ENCODE assay signal across 16 cellular contexts in the genomic region with DNA sequence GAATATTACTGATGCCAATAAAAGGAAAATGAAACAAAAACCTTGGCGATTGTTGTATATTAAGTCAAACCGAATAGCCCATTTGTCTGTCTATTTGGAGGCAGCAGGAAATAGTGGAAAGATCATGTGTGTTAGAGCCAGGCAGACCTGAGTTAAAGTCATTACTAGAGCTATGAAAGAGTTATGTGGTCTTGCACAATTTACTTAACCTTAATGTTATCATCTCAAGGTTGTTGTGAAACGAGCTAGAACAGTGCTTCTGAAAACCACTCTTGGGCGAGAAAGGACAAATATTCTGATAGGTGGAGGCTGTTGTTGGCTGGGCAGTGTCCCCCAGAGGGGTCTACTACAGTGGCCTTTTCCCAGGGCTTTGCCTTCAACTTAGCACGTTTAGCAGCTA.
A peak's percentile ranks its signal among the peaks of the same experiment; 100 is the strongest.
DNase-seq lines count a peak whose midpoint lies in the region; ATAC-seq and TF ChIP-seq lines count a peak whose summit lies in the region.
"Had no signal": no experiment of that assay in that cellular context is flagged by ENCODE, and none has a peak within 500 bp of the region (broad histone marks: within the 10 kb centered on the region; RNA-seq: fewer than 3 reads in every experiment).

No MANE protein-coding gene starts in this region.

- CTCF ChIA-PET in activated CD4-positive, alpha-beta memory T cell treated with anti-CD3 and anti-CD28 coated beads for 36 hours (lab: Charles Lee), result interaction anchor here (1.3 kb wide), 1 partner anchor 13 kb away, joined by 3 read pairs; no protein-coding TSS in a partner anchor

- H3K4me3 ChIP-seq in right atrium auricular region, result no peak overlapping the region
- H3K4me3 ChIP-seq in OCI-LY1 (ENCODE audit: low read depth, low read length, poor library complexity, severe bottlenecking), result no peak overlapping the region
- H3K4me3 ChIP-seq in fibroblast of pulmonary artery (replicated peaks; ENCODE audit: low read depth, low read length), result no peak overlapping the region
- H3K4me3 ChIP-seq in subcutaneous abdominal adipose tissue (ENCODE audit: low read depth in 1 of 5, low read length in 5 of 5), result no peak overlapping the region

- H3K9ac ChIP-seq in OCI-LY1 (ENCODE audit: low read length) (peak overlapping the region; percentile 11; the same call in 1 of the 2 replicates), subcutaneous abdominal adipose tissue (ENCODE audit: low read length in 5 of 5) (peak overlapping the region in 1 of 5 donors; percentile 17)

- H3K9me3 Mint-ChIP-seq in activated CD4-positive, alpha-beta memory T cell treated with anti-CD3 and anti-CD28 coated beads for 36 hours, result no peaks in the 10 kb centered on the region
- H3K9me3 Mint-ChIP-seq: activated T-helper 2 cell treated with anti-CD3 and anti-CD28 coated beads, Interferon-gamma antibody, Interleukin-2, Interleukin-4, amounts not matched to agents 10 μg/mL and 5 μg/mL and 100 μg/mL, durations not matched to agents 14 hours and 24 hours and 36 hours; endodermal cell had no signal

- H3K27me3 ChIP-seq in right atrium auricular region (no peaks in the 10 kb centered on the region), OCI-LY1 (ENCODE audit: insufficient read depth, low read length) (no peaks in the 10 kb centered on the region), subcutaneous abdominal adipose tissue (ENCODE audit: control insufficient read depth in 5 of 5, insufficient read depth in 4 of 5, low read length in 5 of 5) (no peaks in the 10 kb centered on the region)

- ATAC-seq in Right ventricle myocardium inferior (peak; percentile 67), HG03571 (IDR thresholded peaks at IDR 0.05; ENCODE audit: unreplicated experiment) (no peak)
- ATAC-seq: left colon had no signal

- H3K27ac ChIP-seq in right atrium auricular region, result peak overlapping the region in 1 of 2 donors; percentile 18
- H3K27ac ChIP-seq in OCI-LY1 (ENCODE audit: low read depth, low read length, poor library complexity, severe bottlenecking), result peak overlapping the region; percentile 31
- H3K27ac ChIP-seq in subcutaneous abdominal adipose tissue (ENCODE audit: low read depth, low read length), result peak overlapping the region; percentile 55

- H3K4me2 ChIP-seq in OCI-LY1 (ENCODE audit: low read length), result peak overlapping the region; percentile 43

- peak overlapping the region; percentile 2; the same call in 1 of the 2 replicates for H2AFZ ChIP-seq in OCI-LY1 (ENCODE audit: low read length)

- no peaks in the 10 kb centered on the region for H3K9me3 ChIP-seq in right atrium auricular region
- no peaks in the 10 kb centered on the region for H3K9me3 ChIP-seq in OCI-LY1 (ENCODE audit: low read length)
- H3K9me3 ChIP-seq in subcutaneous abdominal adipose tissue (ENCODE audit: control insufficient read depth in 5 of 5, low read length in 5 of 5), result no peaks in the 10 kb centered on the region

- intact Hi-C loops in Right ventricle myocardium inferior (cut with DNase I), result no loop called here
- intact Hi-C loops in activated CD4-positive, alpha-beta memory T cell treated with anti-CD3 and anti-CD28 coated beads for 36 hours (cut with micrococcal nuclease), result no loop called here

- no peaks in the 10 kb centered on the region for H3F3A ChIP-seq in OCI-LY1 (ENCODE audit: insufficient read depth, low read length)

- no peak overlapping the region for H3K27ac Mint-ChIP-seq in activated CD4-positive, alpha-beta memory T cell treated with anti-CD3 and anti-CD28 coated beads for 36 hours
- H3K27ac Mint-ChIP-seq: activated T-helper 2 cell treated with anti-CD3 and anti-CD28 coated beads, Interferon-gamma antibody, Interleukin-2, Interleukin-4, amounts not matched to agents 10 μg/mL and 5 μg/mL and 100 μg/mL, durations not matched to agents 14 hours and 24 hours and 36 hours; endodermal cell had no signal

- H3K9me2 ChIP-seq in OCI-LY1 (ENCODE audit: low read depth, low read length), result no peaks in the 10 kb centered on the region

- H3K36me3 Mint-ChIP-seq in activated CD4-positive, alpha-beta memory T cell treated with anti-CD3 and anti-CD28 coated beads for 36 hours, result no peaks in the 10 kb centered on the region

- TF ChIP-seq CTCF in right atrium auricular region (IDR thresholded peaks at IDR 0.05) (no peak), OCI-LY1 (IDR thresholded peaks at IDR 0.05; ENCODE audit: low read length) (no peak), fibroblast of pulmonary artery (IDR thresholded peaks at IDR 0.05; ENCODE audit: low read length, missing control alignments) (no peak)

- no peaks in the 10 kb centered on the region for H3K4me1 ChIP-seq in right atrium auricular region
- peaks cover 43% of the 10 kb centered on the region for H3K4me1 ChIP-seq in OCI-LY1 (ENCODE audit: insufficient read depth, low read length, severe bottlenecking)
- H3K4me1 ChIP-seq in subcutaneous abdominal adipose tissue (ENCODE audit: control insufficient read depth in 5 of 5, insufficient read depth in 5 of 5, low read length in 5 of 5), result peaks cover 0 to 12% (median 10%) of the 10 kb centered on the region in 5 donors

- H3K79me2 ChIP-seq in OCI-LY1 (ENCODE audit: insufficient read depth, low read length), result no peaks in the 10 kb centered on the region

- DNase-seq in Right ventricle myocardium inferior (ENCODE audit: missing footprints) (no peak), right atrium auricular region (ENCODE audit: low spot score) (no peak), fibroblast of pulmonary artery (ENCODE audit: low read depth) (peak; percentile 77), DMS153 (lab: John Stamatoyannopoulos, UW) (no peak)
- no peak for DNase-seq in activated CD4-positive, alpha-beta memory T cell treated with anti-CD3 and anti-CD28 coated beads for 36 hours
- DNase-seq: ACHN; activated CD4-positive, alpha-beta T cell treated with anti-CD3 and anti-CD28 coated beads for 4 hours; endodermal cell; glutamatergic neuron; left colon; NCI-H526 had no signal

- no peak overlapping the region for H3K4me3 Mint-ChIP-seq in activated CD4-positive, alpha-beta memory T cell treated with anti-CD3 and anti-CD28 coated beads for 36 hours
- H3K4me3 Mint-ChIP-seq: endodermal cell, neural crest cell had no signal

- H3K4me1 Mint-ChIP-seq in activated CD4-positive, alpha-beta memory T cell treated with anti-CD3 and anti-CD28 coated beads for 36 hours (ENCODE audit: low read depth), result peaks cover 8% of the 10 kb centered on the region
- H3K4me1 Mint-ChIP-seq: endodermal cell had no signal

- H3K36me3 ChIP-seq in right atrium auricular region (no peaks in the 10 kb centered on the region), OCI-LY1 (ENCODE audit: insufficient read depth, low read length) (no peaks in the 10 kb centered on the region), subcutaneous abdominal adipose tissue (ENCODE audit: control insufficient read depth in 5 of 5, insufficient read depth in 5 of 5, low read length in 5 of 5) (no peaks in the 10 kb centered on the region)

- H3K27me3 Mint-ChIP-seq in activated CD4-positive, alpha-beta memory T cell treated with anti-CD3 and anti-CD28 coated beads for 36 hours, result no peaks in the 10 kb centered on the region

- no peaks in the 10 kb centered on the region for H4K20me1 ChIP-seq in OCI-LY1 (ENCODE audit: insufficient read depth, low read length)

- POLR2A ChIA-PET in activated CD4-positive, alpha-beta memory T cell treated with anti-CD3 and anti-CD28 coated beads for 36 hours (lab: Charles Lee), result no interaction called here
